In the genomic region with DNA sequence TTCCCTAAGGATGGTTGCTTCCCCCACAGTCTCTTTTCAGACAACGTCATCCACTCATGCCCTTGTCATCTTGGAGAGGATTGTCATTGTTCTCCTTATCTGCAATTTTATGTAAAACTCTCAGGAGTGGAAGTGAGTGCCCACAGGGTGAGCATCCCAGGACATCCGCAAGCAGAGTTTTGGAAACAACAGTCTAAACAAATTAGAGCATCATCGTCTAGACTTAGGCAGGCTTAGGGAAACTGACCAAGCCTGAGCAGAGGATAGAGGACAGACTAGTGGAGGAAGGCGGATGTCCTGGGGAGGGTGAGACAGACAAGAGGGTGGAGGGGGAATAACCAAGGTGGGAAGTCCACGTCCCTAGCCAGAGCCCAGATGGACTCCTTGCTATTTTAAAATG, we compare ENCODE assay signal across 26 cellular contexts.
"Had no signal": no experiment of that assay in that cellular context is flagged by ENCODE, and none has a peak within 500 bp of the region (broad histone marks: within the 10 kb centered on the region; RNA-seq: fewer than 3 reads in every experiment).

No MANE protein-coding gene starts in this region.

- H3K9me3 ChIP-seq: neutrophil, ovary, testis, thyroid gland, vagina had no signal

- DNase-seq: islet precursor cell; left ventricle myocardium inferior; naive thymus-derived CD8-positive, alpha-beta T cell; nephron progenitor cell; occipital lobe; ovary; stimulated activated CD4-positive, alpha-beta T cell treated with anti-CD3 and anti-CD28 coated beads, Interleukin-12 subunit alpha, Interleukin-12 subunit beta, amount 100 ng/mL, for 4 hours; stimulated activated CD4-positive, alpha-beta T cell treated with anti-CD3 and anti-CD28 coated beads, Interleukin-15, amount 100 ng/mL, for 24 hours; stimulated activated CD4-positive, alpha-beta T cell treated with anti-CD3 and anti-CD28 coated beads, Interleukin-2, amount 100 ng/mL, for 24 hours; stimulated activated CD4-positive, alpha-beta T cell treated with anti-CD3 and anti-CD28 coated beads, Interleukin-4, amount 100 ng/mL, for 1 hour; stimulated activated naive B cell treated with anti-CD40 and anti-IgM and Interleukin-4, amounts not matched to agents 10 μg/mL and 1 μg/mL and 100 μg/mL, for 72 hours; stimulated activated naive CD8-positive, alpha-beta T cell treated with anti-CD3 and anti-CD28 coated beads, Interleukin-15, Interleukin-2, amounts not matched to agents 100 U/mL and 50 U/mL, for 24 hours; stomach; testis; thyroid gland; transverse colon; upper lobe of left lung had no signal

- H3K36me3 Mint-ChIP-seq: neural progenitor cell had no signal

- H3K27me3 ChIP-seq: hepatocyte, neural progenitor cell, ovary, right atrium auricular region, stomach, testis, thyroid gland, transverse colon, upper lobe of left lung, vagina had no signal

- H3K27me3 Mint-ChIP-seq: progenitor cell of endocrine pancreas had no signal

- H3K4me3 ChIP-seq: hepatocyte, left ventricle myocardium inferior, lung, neural progenitor cell, ovary, right atrium auricular region, skin epidermis, stomach, testis, thyroid gland, transverse colon, upper lobe of left lung, vagina had no signal

- H3K4me2 ChIP-seq: hepatocyte, neural progenitor cell had no signal

- ATAC-seq: naive thymus-derived CD8-positive, alpha-beta T cell; sciatic nerve; stimulated activated naive B cell treated with anti-CD40 and anti-IgM and Interleukin-4, amounts not matched to agents 10 μg/mL and 1 μg/mL and 100 μg/mL, for 72 hours; stimulated activated naive CD8-positive, alpha-beta T cell treated with anti-CD3 and anti-CD28 coated beads, Interleukin-15, Interleukin-2, amounts not matched to agents 100 U/mL and 50 U/mL, for 24 hours had no signal

- H3K27ac Mint-ChIP-seq: naive thymus-derived CD8-positive, alpha-beta T cell; nephron progenitor cell; neural progenitor cell; progenitor cell of endocrine pancreas; stimulated activated naive B cell treated with anti-CD40 and anti-IgM and Interleukin-4, amounts not matched to agents 10 μg/mL and 1 μg/mL and 100 μg/mL, for 72 hours had no signal

- H3K4me3 Mint-ChIP-seq: naive thymus-derived CD8-positive, alpha-beta T cell; nephron progenitor cell; neural progenitor cell; stimulated activated naive B cell treated with anti-CD40 and anti-IgM and Interleukin-4, amounts not matched to agents 10 μg/mL and 1 μg/mL and 100 μg/mL, for 72 hours had no signal

- H3K27ac ChIP-seq: hepatocyte, left ventricle myocardium inferior, neural progenitor cell, neutrophil, ovary, right atrium auricular region, stomach, testis, thyroid gland, transverse colon, upper lobe of left lung, vagina had no signal

- H3K36me3 ChIP-seq: left ventricle myocardium inferior, neural progenitor cell, neutrophil, ovary, right atrium auricular region, stomach, thyroid gland, transverse colon, upper lobe of left lung, vagina had no signal

- H3K9ac ChIP-seq: neural progenitor cell had no signal

- H3K4me1 Mint-ChIP-seq: naive thymus-derived CD8-positive, alpha-beta T cell; nephron progenitor cell; neural progenitor cell had no signal

- H2AFZ ChIP-seq: hepatocyte, neural progenitor cell had no signal

- H3K4me1 ChIP-seq: neural progenitor cell, right atrium auricular region, testis had no signal
